Comparison of ENCODE assay signal across 2 cellular contexts in the genomic region with DNA sequence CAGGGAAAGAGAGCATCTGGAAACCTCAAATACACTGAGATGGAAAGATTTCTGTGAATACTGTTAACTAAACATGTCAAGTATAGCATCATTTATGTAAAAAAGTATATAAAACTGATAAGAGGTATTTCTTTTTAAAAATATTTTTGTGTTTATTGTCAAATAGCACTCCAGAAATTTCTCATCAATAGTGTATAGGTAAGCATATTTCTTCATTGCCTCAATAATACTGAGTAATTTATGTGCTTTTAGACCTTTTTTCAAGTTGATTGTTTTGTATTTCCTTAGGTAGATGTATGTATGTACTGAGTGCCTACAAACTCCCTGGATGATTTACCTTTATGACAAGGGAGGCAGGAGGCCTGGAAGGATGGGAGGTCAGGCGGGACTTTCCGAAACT.
TF ChIP-seq lines count a peak whose summit lies in the region.

No MANE protein-coding gene starts in this region.

TF ChIP-seq in HepG2, 621 proteins besides CTCF, POLR2A, EP300 and RAD21:
- TF ChIP-seq CEBPZ (IDR thresholded peaks at IDR 0.05; ENCODE audit: low read length): no peak
- no peak for TF ChIP-seq ZNF235 (CRISPR knock-in tag; IDR thresholded peaks at IDR 0.05; ENCODE audit: borderline replicate concordance)
- TF ChIP-seq ADNP (CRISPR knock-in tag; IDR thresholded peaks at IDR 0.05): no peak
- no peak for TF ChIP-seq ZNF615 (CRISPR knock-in tag; IDR thresholded peaks at IDR 0.05; ENCODE audit: borderline replicate concordance)
- TF ChIP-seq ZNF20 (CRISPR knock-in tag; IDR thresholded peaks at IDR 0.05): no peak
- peak; percentile 30 to 65; a peak in 3 of 4 replicates for TF ChIP-seq MAFK (conservative IDR thresholded peaks at IDR 0.05 in 1 of 2, IDR thresholded peaks at IDR 0.05 in 1 of 2; ENCODE audit: low read length in 2 of 2)
- TF ChIP-seq SP4 (CRISPR knock-in tag; IDR thresholded peaks at IDR 0.05): no peak
- TF ChIP-seq, protein P1, sequence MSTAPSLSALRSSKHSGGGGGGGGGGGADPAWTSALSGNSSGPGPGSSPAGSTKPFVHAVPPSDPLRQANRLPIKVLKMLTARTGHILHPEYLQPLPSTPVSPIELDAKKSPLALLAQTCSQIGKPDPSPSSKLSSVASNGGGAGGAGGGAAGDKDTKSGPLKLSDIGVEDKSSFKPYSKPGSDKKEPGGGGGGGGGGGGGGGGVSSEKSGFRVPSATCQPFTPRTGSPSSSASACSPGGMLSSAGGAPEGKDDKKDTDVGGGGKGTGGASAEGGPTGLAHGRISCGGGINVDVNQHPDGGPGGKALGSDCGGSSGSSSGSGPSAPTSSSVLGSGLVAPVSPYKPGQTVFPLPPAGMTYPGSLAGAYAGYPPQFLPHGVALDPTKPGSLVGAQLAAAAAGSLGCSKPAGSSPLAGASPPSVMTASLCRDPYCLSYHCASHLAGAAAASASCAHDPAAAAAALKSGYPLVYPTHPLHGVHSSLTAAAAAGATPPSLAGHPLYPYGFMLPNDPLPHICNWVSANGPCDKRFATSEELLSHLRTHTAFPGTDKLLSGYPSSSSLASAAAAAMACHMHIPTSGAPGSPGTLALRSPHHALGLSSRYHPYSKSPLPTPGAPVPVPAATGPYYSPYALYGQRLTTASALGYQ (CRISPR knock-in tag; IDR thresholded peaks at IDR 0.05): no peak
- TF ChIP-seq MAFF (IDR thresholded peaks at IDR 0.05; ENCODE audit: low read depth, low read length): peak; percentile 31; the same call in 1 of the 2 replicates
- no peak for TF ChIP-seq ZC3H13 (CRISPR knock-in tag; IDR thresholded peaks at IDR 0.05)
- TF ChIP-seq, protein P2, sequence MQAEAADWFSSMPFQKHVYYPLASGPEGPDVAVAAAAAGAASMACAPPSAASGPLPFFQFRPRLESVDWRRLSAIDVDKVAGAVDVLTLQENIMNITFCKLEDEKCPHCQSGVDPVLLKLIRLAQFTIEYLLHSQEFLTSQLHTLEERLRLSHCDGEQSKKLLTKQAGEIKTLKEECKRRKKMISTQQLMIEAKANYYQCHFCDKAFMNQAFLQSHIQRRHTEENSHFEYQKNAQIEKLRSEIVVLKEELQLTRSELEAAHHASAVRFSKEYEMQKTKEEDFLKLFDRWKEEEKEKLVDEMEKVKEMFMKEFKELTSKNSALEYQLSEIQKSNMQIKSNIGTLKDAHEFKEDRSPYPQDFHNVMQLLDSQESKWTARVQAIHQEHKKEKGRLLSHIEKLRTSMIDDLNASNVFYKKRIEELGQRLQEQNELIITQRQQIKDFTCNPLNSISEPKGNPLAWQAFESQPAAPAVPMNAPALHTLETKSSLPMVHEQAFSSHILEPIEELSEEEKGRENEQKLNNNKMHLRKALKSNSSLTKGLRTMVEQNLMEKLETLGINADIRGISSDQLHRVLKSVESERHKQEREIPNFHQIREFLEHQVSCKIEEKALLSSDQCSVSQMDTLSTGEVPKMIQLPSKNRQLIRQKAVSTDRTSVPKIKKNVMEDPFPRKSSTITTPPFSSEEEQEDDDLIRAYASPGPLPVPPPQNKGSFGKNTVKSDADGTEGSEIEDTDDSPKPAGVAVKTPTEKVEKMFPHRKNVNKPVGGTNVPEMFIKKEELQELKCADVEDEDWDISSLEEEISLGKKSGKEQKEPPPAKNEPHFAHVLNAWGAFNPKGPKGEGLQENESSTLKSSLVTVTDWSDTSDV (CRISPR knock-in tag; IDR thresholded peaks at IDR 0.05): no peak

TF ChIP-seq in K562, 482 proteins besides CTCF, POLR2A, EP300 and RAD21 (continued from another document):
- TF ChIP-seq, protein P3, sequence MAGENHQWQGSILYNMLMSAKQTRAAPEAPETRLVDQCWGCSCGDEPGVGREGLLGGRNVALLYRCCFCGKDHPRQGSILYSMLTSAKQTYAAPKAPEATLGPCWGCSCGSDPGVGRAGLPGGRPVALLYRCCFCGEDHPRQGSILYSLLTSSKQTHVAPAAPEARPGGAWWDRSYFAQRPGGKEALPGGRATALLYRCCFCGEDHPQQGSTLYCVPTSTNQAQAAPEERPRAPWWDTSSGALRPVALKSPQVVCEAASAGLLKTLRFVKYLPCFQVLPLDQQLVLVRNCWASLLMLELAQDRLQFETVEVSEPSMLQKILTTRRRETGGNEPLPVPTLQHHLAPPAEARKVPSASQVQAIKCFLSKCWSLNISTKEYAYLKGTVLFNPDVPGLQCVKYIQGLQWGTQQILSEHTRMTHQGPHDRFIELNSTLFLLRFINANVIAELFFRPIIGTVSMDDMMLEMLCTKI (IDR thresholded peaks at IDR 0.05; ENCODE audit: partially characterized antibody): no peak
- no peak for TF ChIP-seq ARID3B (CRISPR knock-in tag; IDR thresholded peaks at IDR 0.05; ENCODE audit: borderline replicate concordance)
- TF ChIP-seq THRB (CRISPR knock-in tag; conservative IDR thresholded peaks at IDR 0.05): no peak
- no peak for TF ChIP-seq SRSF3 (IDR thresholded peaks at IDR 0.05; ENCODE audit: insufficient read depth, low read length)
- peak; percentile 62 for TF ChIP-seq ZNF316 (IDR thresholded peaks at IDR 0.05)
- no peak for TF ChIP-seq ZNF143 (CRISPR knock-in tag; IDR thresholded peaks at IDR 0.05)
- no peak for TF ChIP-seq HSF4 (CRISPR knock-in tag; IDR thresholded peaks at IDR 0.05; ENCODE audit: borderline replicate concordance)
